Comparison of ENCODE assay signal across 28 cellular contexts in genomic region chr10:93290661-93291354, GRCh38.
DNase-seq lines count a peak whose midpoint lies in the region; ATAC-seq, FAIRE-seq and TF ChIP-seq lines count a peak whose summit lies in the region.
"Had no signal": no experiment of that assay in that cellular context is flagged by ENCODE, and none has a peak within 500 bp of the region (broad histone marks: within the 10 kb centered on the region; RNA-seq: fewer than 3 reads in every experiment).

No MANE protein-coding gene starts in this region.

- H4K20me1 ChIP-seq in Loucy (ENCODE audit: insufficient read depth, low read length, poor library complexity, severe bottlenecking) (no peaks in the 10 kb centered on the region), PC-3 (ENCODE audit: low read length) (no peaks in the 10 kb centered on the region)

- peak overlapping the region; percentile 65; the same call in 1 of the 2 replicates for H2AFZ ChIP-seq in Loucy (ENCODE audit: low read length)
- H2AFZ ChIP-seq in PC-3 (ENCODE audit: low read length), result no peak overlapping the region

- CTCF ChIA-PET in A549 (lab: Yijun Ruan, JAX), result interaction anchor here (0.6 to 5.1 kb wide), 13 partner anchors 9 to 557 kb away, joined by 3 to 88 read pairs (median 4); partner anchors contain the start of gene CYP26A1
- CTCF ChIA-PET in PC-3 (lab: Charles Lee), result no interaction called here

- WGBS in A549 (ENCODE audit: missing lambda C conversion rate), result 63% methylated on average over 5 of the region's 5 CpGs
- 78 to 85% methylated on average over 5 of the region's 5 CpGs for whole genome bisulfite sequencing in tibial nerve, 2 donors

- TF ChIP-seq EP300 in A549 (IDR thresholded peaks at IDR 0.05) (no peak), tibial nerve (IDR thresholded peaks at IDR 0.05) (no peak)

- no peak for TF ChIP-seq CTCF in A549 (IDR thresholded peaks at IDR 0.05)
- no peak for TF ChIP-seq CTCF in Loucy (conservative IDR thresholded peaks at IDR 0.05; ENCODE audit: low read length)
- TF ChIP-seq CTCF in PC-3 (conservative IDR thresholded peaks at IDR 0.05; ENCODE audit: low read depth, low read length), result no peak
- TF ChIP-seq CTCF in tibial nerve (IDR thresholded peaks at IDR 0.05), result no peak

- no peaks in the 10 kb centered on the region for H3K9me2 ChIP-seq in Loucy (replicated peaks; ENCODE audit: low read depth, low read length)
- no peaks in the 10 kb centered on the region for H3K9me2 ChIP-seq in PC-3 (replicated peaks; ENCODE audit: low read length)

- FAIRE-seq in A549 (lab: Jason Lieb, UNC), result no peak
- FAIRE-seq: A204.1, D721Med, endometrium, frontal cortex had no signal

- intact Hi-C loops in PC-3 (cut with micrococcal nuclease), result no loop called here

- no peak for ATAC-seq in A549
- ATAC-seq in PC-3, result 0 out of 2 replicates have a peak, but pooled peaks have one; percentile 10
- no peak for ATAC-seq in SK-N-SH treated with all-trans-retinoic acid at 6 μM for 48 hours
- ATAC-seq: activated CD8-positive, alpha-beta memory T cell treated with anti-CD3 and anti-CD28 coated beads, Interleukin-2, amount 10 ng/mL, durations not matched to agents 7 days and 5 days; activated naive CD8-positive, alpha-beta T cell treated with anti-CD3 and anti-CD28 coated beads, Interleukin-2, amount 50 U/mL, for 24 hours; upper lobe of right lung had no signal

- DNase-seq in A549 (ENCODE audit: low read depth in 1 of 2, low spot score in 1 of 2) (no peak), PC-3 (no peak), left kidney (ENCODE audit: low read depth, low spot score) (peak; percentile 19), epidermal melanocyte (ENCODE audit: insufficient read length, low spot score) (no peak), superior temporal gyrus (ENCODE audit: extremely low spot score) (no peak), tibial nerve (ENCODE audit: low spot score in 2 of 2) (no peak)
- DNase-seq: activated CD4-positive, alpha-beta T cell treated with anti-CD3 and anti-CD28 coated beads, Interleukin-2, amount 50 U/mL, for 4 hours; activated CD8-positive, alpha-beta memory T cell treated with anti-CD3 and anti-CD28 coated beads, Interleukin-2, amount 10 ng/mL, durations not matched to agents 7 days and 5 days; activated gamma-delta T cell treated with Interleukin-2 at 50 U/mL for 16 hours; activated naive CD8-positive, alpha-beta T cell treated with anti-CD3 and anti-CD28 coated beads, Interleukin-2, amount 50 U/mL, for 24 hours; activated T-cell treated with anti-CD3 and anti-CD28 coated beads, Interleukin-2, amount 50 U/mL, for 48 hours; CD4-positive, alpha-beta T cell; dermis blood vessel endothelial cell; HFFc6; left cardiac atrium; NCI-H1048; NCI-H2081 treated with DMSO at 0.1 percent for 48 hours; NCI-H446; NCI-H82; ovary; upper lobe of right lung had no signal

- no peaks in the 10 kb centered on the region for H3K79me2 ChIP-seq in Loucy (ENCODE audit: insufficient read depth, low read length)
- no peaks in the 10 kb centered on the region for H3K79me2 ChIP-seq in PC-3 (ENCODE audit: low read length)

- H3K27me3 ChIP-seq in Loucy (ENCODE audit: insufficient read depth, low read length, poor library complexity, severe bottlenecking), result no peaks in the 10 kb centered on the region
- no peaks in the 10 kb centered on the region for H3K27me3 ChIP-seq in PC-3 (ENCODE audit: low read length)
- H3K27me3 ChIP-seq in tibial nerve, result no peaks in the 10 kb centered on the region
- H3K27me3 ChIP-seq: ovary, upper lobe of right lung had no signal

- POLR2A ChIA-PET in A549 (lab: Yijun Ruan, JAX), result no interaction called here
- POLR2A ChIA-PET in PC-3 (lab: Charles Lee; ENCODE audit: unreplicated experiment), result no interaction called here

- H3K4me3 ChIP-seq in A549, result no peak overlapping the region
- H3K4me3 ChIP-seq in Loucy (ENCODE audit: low read length, poor library complexity, severe bottlenecking), result no peak overlapping the region
- no peak overlapping the region for H3K4me3 ChIP-seq in PC-3 (ENCODE audit: low read length)
- H3K4me3 ChIP-seq in tibial nerve, result no peak overlapping the region
- H3K4me3 ChIP-seq: ovary, SK-N-MC, upper lobe of right lung had no signal

- H3K27ac ChIP-seq in A549 (peak overlapping the region; percentile 70 to 81; a peak in 4 of 6 replicates), PC-3 (ENCODE audit: low read length) (no peak overlapping the region), tibial nerve (no peak overlapping the region)
- H3K27ac ChIP-seq: ovary, SK-N-MC, upper lobe of right lung had no signal

- peaks cover 41% of the 10 kb centered on the region for H3K4me1 ChIP-seq in A549
- no peaks in the 10 kb centered on the region for H3K4me1 ChIP-seq in Loucy (ENCODE audit: insufficient read depth, low read length, poor library complexity, severe bottlenecking)
- peaks cover 14% of the 10 kb centered on the region for H3K4me1 ChIP-seq in PC-3 (ENCODE audit: insufficient read depth, low read length)
- H3K4me1 ChIP-seq in tibial nerve, result peaks cover 0 to 3% (median 0%) of the 10 kb centered on the region in 4 donors

- no peak for TF ChIP-seq RAD21 in A549 (conservative IDR thresholded peaks at IDR 0.05 in 1 of 2, IDR thresholded peaks at IDR 0.05 in 1 of 2)

- no peak overlapping the region for H3K4me2 ChIP-seq in A549
- H3K4me2 ChIP-seq in Loucy (ENCODE audit: low read depth, low read length, poor library complexity, severe bottlenecking), result no peak overlapping the region
- H3K4me2 ChIP-seq in PC-3 (ENCODE audit: low read length), result no peak overlapping the region

- H3K9me3 ChIP-seq in A549 (no peaks in the 10 kb centered on the region), Loucy (ENCODE audit: insufficient read depth, low read depth, low read length) (no peaks in the 10 kb centered on the region), PC-3 (ENCODE audit: low read length) (no peaks in the 10 kb centered on the region), tibial nerve (no peaks in the 10 kb centered on the region)
- H3K9me3 ChIP-seq: ovary, upper lobe of right lung had no signal

- no peaks in the 10 kb centered on the region for H3K36me3 ChIP-seq in Loucy (ENCODE audit: insufficient read depth, low read length)
- no peaks in the 10 kb centered on the region for H3K36me3 ChIP-seq in PC-3 (ENCODE audit: low read depth, low read length)
- H3K36me3 ChIP-seq in tibial nerve, result no peaks in the 10 kb centered on the region
- H3K36me3 ChIP-seq: ovary, upper lobe of right lung had no signal

- H3F3A ChIP-seq in Loucy (ENCODE audit: low read depth), result no peaks in the 10 kb centered on the region
- H3F3A ChIP-seq in PC-3 (ENCODE audit: low read length, unreplicated experiment), result no peaks in the 10 kb centered on the region

- no TSS peak for BruUV-seq in PC-3 (replicated peaks; lab: Mats Ljungman, UMichigan)

- TF ChIP-seq POLR2A in A549 (IDR thresholded peaks at IDR 0.05; ENCODE audit: low read length), result no peak
- no peak for TF ChIP-seq POLR2A in tibial nerve (IDR thresholded peaks at IDR 0.05)

- H3K9ac ChIP-seq in Loucy (ENCODE audit: low read depth, low read length, poor library complexity, severe bottlenecking) (no peak overlapping the region), PC-3 (ENCODE audit: low read length) (no peak overlapping the region)

TF ChIP-seq in A549, 52 proteins besides CTCF, POLR2A, EP300 and RAD21:
- TF ChIP-seq NPAS2 (CRISPR knock-in tag; IDR thresholded peaks at IDR 0.05; ENCODE audit: borderline replicate concordance), result no peak

TF ChIP-seq in SK-N-SH treated with all-trans-retinoic acid at 6 μM for 48 hours, 23 proteins besides CTCF, POLR2A, EP300 and RAD21:
- TF ChIP-seq OSR1 (CRISPR knock-in tag; IDR thresholded peaks at IDR 0.05) (no peak), ARNTL (CRISPR knock-in tag; IDR thresholded peaks at IDR 0.05; ENCODE audit: borderline replicate concordance, low read depth) (no peak), TCF4 (CRISPR knock-in tag; IDR thresholded peaks at IDR 0.05; ENCODE audit: borderline replicate concordance) (no peak), ZNF8 (CRISPR knock-in tag; IDR thresholded peaks at IDR 0.05) (no peak), CSDC2 (CRISPR knock-in tag; IDR thresholded peaks at IDR 0.05) (no peak)

Comparison
In these comparisons a context has a peak if more than half of its experiments do, and no peak if none do; other contexts are left out.
1. H3K27ac ChIP-seq: peak in A549 (2 of 2); none in PC-3 (single experiment) and tibial nerve (0 of 4).